In genomic region chr2:229653551-229653950, GRCh38 we compare ENCODE assay signal across 14 cellular contexts.
DNase-seq lines count a peak whose midpoint lies in the region; ATAC-seq and TF ChIP-seq lines count a peak whose summit lies in the region.
"Had no signal": no experiment of that assay in that cellular context is flagged by ENCODE, and none has a peak within 500 bp of the region (broad histone marks: within the 10 kb centered on the region; RNA-seq: fewer than 3 reads in every experiment).

No MANE protein-coding gene starts in this region.

- H3K9me2 ChIP-seq in PC-3 (replicated peaks; ENCODE audit: low read length) = no peaks in the 10 kb centered on the region

- DNase-seq in HK-2 (ENCODE audit: unreplicated experiment) = peak; percentile 8
- peak; percentile 11 for DNase-seq in glomerular visceral epithelial cell (ENCODE audit: extremely low spot score)
- peak; percentile 80 for DNase-seq in left kidney (ENCODE audit: low read depth, low spot score)
- DNase-seq in renal cortical epithelial cell (ENCODE audit: low read depth) = peak; percentile 93
- DNase-seq in stimulated activated naive CD4-positive, alpha-beta T cell treated with Interleukin-2 at 50 U/mL for 16 hours (lab: John Stamatoyannopoulos, UW) = no peak
- DNase-seq in PC-3 = no peak
- DNase-seq in Ammon's horn (ENCODE audit: low spot score) = no peak
- DNase-seq: 8988T; Caco-2; CD4-positive, alpha-beta T cell; HCEC 1CT had no signal

- H3K4me3 ChIP-seq in PC-3 (ENCODE audit: low read length) = no peak overlapping the region
- H3K4me3 ChIP-seq: GM23338 had no signal

- ATAC-seq in PC-3 = no peak
- ATAC-seq: GM23338, HepG2 had no signal

- POLR2A ChIA-PET in PC-3 (lab: Charles Lee; ENCODE audit: unreplicated experiment) = no interaction called here

- no peaks in the 10 kb centered on the region for H4K20me1 ChIP-seq in PC-3 (ENCODE audit: low read length)

- no peaks in the 10 kb centered on the region for H3K4me1 ChIP-seq in PC-3 (ENCODE audit: insufficient read depth, low read length)
- H3K4me1 ChIP-seq: Caco-2 had no signal

- H3K9me3 ChIP-seq in PC-3 (ENCODE audit: low read length) = no peaks in the 10 kb centered on the region
- H3K9me3 ChIP-seq: Caco-2 had no signal

- H3K27ac ChIP-seq in PC-3 (ENCODE audit: low read length) = no peak overlapping the region
- H3K27ac ChIP-seq: C4-2B had no signal

- intact Hi-C loops in PC-3 (cut with micrococcal nuclease) = no loop called here

- no peak overlapping the region for H2AFZ ChIP-seq in PC-3 (ENCODE audit: low read length)
- H2AFZ ChIP-seq: GM23338 had no signal

- no peaks in the 10 kb centered on the region for H3K36me3 ChIP-seq in PC-3 (ENCODE audit: low read depth, low read length)

- H3K9ac ChIP-seq in PC-3 (ENCODE audit: low read length) = no peak overlapping the region

- no peak for TF ChIP-seq CTCF in PC-3 (conservative IDR thresholded peaks at IDR 0.05; ENCODE audit: low read depth, low read length)

- no peaks in the 10 kb centered on the region for H3F3A ChIP-seq in PC-3 (ENCODE audit: low read length, unreplicated experiment)

- no peak overlapping the region for H3K4me2 ChIP-seq in PC-3 (ENCODE audit: low read length)
- H3K4me2 ChIP-seq: GM23338 had no signal

- CTCF ChIA-PET in PC-3 (lab: Charles Lee) = no interaction called here

- BruUV-seq in PC-3 (replicated peaks; lab: Mats Ljungman, UMichigan) = no TSS peak

- no peaks in the 10 kb centered on the region for H3K79me2 ChIP-seq in PC-3 (ENCODE audit: low read length)

- H3K27me3 ChIP-seq in PC-3 (ENCODE audit: low read length) = peaks cover 15% of the 10 kb centered on the region; the same call in 1 of the 2 replicates

Comparison
In these comparisons a context has a peak if more than half of its experiments do, and no peak if none do; other contexts are left out.
1. DNase-seq: peak in HK-2 (single experiment), glomerular visceral epithelial cell (single experiment), left kidney (single experiment) and renal cortical epithelial cell (single experiment); none in stimulated activated naive CD4-positive, alpha-beta T cell treated with Interleukin-2 at 50 U/mL for 16 hours (single experiment), PC-3 (single experiment) and Ammon's horn (single experiment).